In genomic region chr22:21550008-21550661, GRCh38 we compare ENCODE assay signal across 9 cellular contexts. TPM values are rescaled to one million over a fixed set of nuclear protein-coding genes. Genes with fewer than 3 reads are reported as not detected.
DNase-seq lines count a peak whose midpoint lies in the region; ATAC-seq and TF ChIP-seq lines count a peak whose summit lies in the region.
"Not testable (repeated sequence)": the region's sequence is repeated elsewhere in the genome, so short reads cannot be mapped to it uniquely, and the experiment has no call there.
"Had no signal": no experiment of that assay in that cellular context is flagged by ENCODE, and none has a peak within 500 bp of the region (broad histone marks: within the 10 kb centered on the region; RNA-seq: fewer than 3 reads in every experiment).

No MANE protein-coding gene starts in this region.

- H3K27me3 ChIP-seq in gastroesophageal sphincter; aorta (ENCODE audit: control insufficient read depth in 1 of 2, insufficient read depth in 2 of 2, low read length in 1 of 2): not testable (repeated sequence)

- TF ChIP-seq CTCF in gastroesophageal sphincter (IDR thresholded peaks at IDR 0.05) = not testable (repeated sequence)

- H3K9me3 Mint-ChIP-seq in activated CD4-positive, alpha-beta T cell treated with anti-CD3 and anti-CD28 coated beads for 36 hours (ENCODE audit: low read depth); naive B cell: not testable (repeated sequence)

- H3K9me3 ChIP-seq in gastroesophageal sphincter; aorta (ENCODE audit: control insufficient read depth, low read length): not testable (repeated sequence)

- not testable (repeated sequence) for H3K36me3 Mint-ChIP-seq in activated CD4-positive, alpha-beta T cell treated with anti-CD3 and anti-CD28 coated beads for 36 hours (ENCODE audit: low read depth); naive B cell

- intact Hi-C loops in activated CD4-positive, alpha-beta T cell treated with anti-CD3 and anti-CD28 coated beads for 36 hours (cut with DNase I, micrococcal nuclease); aorta (cut with DNase I): not testable (repeated sequence)

- POLR2A ChIA-PET in activated CD4-positive, alpha-beta T cell treated with anti-CD3 and anti-CD28 coated beads for 36 hours (lab: Charles Lee) = not testable (repeated sequence)

- not testable (repeated sequence) for H3K4me1 Mint-ChIP-seq in activated CD4-positive, alpha-beta T cell treated with anti-CD3 and anti-CD28 coated beads for 36 hours; naive B cell

- not testable (repeated sequence) for H3K27ac Mint-ChIP-seq in activated CD4-positive, alpha-beta T cell treated with anti-CD3 and anti-CD28 coated beads for 36 hours; naive B cell

- not testable (repeated sequence) for H3K27ac ChIP-seq in gastroesophageal sphincter; aorta (ENCODE audit: low read depth in 1 of 2, low read length in 2 of 2)

- CTCF ChIA-PET in activated CD4-positive, alpha-beta T cell treated with anti-CD3 and anti-CD28 coated beads for 36 hours (lab: Charles Lee) = not testable (repeated sequence)

- H3K4me3 ChIP-seq in gastroesophageal sphincter; aorta (ENCODE audit: low read length in 2 of 2): not testable (repeated sequence)

- not testable (repeated sequence) for TF ChIP-seq POLR2A in gastroesophageal sphincter (IDR thresholded peaks at IDR 0.05)

- not testable (repeated sequence) for H3K27me3 Mint-ChIP-seq in activated CD4-positive, alpha-beta T cell treated with anti-CD3 and anti-CD28 coated beads for 36 hours; naive B cell

- no CpG with 5 or more reads among the region's 60 CpGs for WGBS in gastroesophageal sphincter (ENCODE audit: low coverage in 1 of 2), 2 donors
- WGBS in aorta, 2 donors = no CpG with 5 or more reads among the region's 60 CpGs

- ATAC-seq in GM18861 (IDR thresholded peaks at IDR 0.05; ENCODE audit: unreplicated experiment) (peak; percentile 48), GM21367 (IDR thresholded peaks at IDR 0.05; ENCODE audit: unreplicated experiment) (peak; percentile 63), HG02678 (IDR thresholded peaks at IDR 0.05; ENCODE audit: unreplicated experiment) (peak; percentile 72), HG03354 (IDR thresholded peaks at IDR 0.05; ENCODE audit: poor library complexity, severe bottlenecking, unreplicated experiment) (peak; percentile 84), gastroesophageal sphincter (peak; percentile 79), naive B cell (ENCODE audit: low read depth in 2 of 2) (peak; percentile 84 to 86), aorta (ENCODE audit: low FRiP score) (peak; percentile 84)
- peak; percentile 82 for ATAC-seq in activated CD4-positive, alpha-beta T cell treated with anti-CD3 and anti-CD28 coated beads for 36 hours

- not testable (repeated sequence) for DNase-seq in activated CD4-positive, alpha-beta T cell treated with anti-CD3 and anti-CD28 coated beads for 36 hours; naive B cell; aorta

- not testable (repeated sequence) for TF ChIP-seq EP300 in gastroesophageal sphincter (IDR thresholded peaks at IDR 0.05)

- H3K4me1 ChIP-seq in gastroesophageal sphincter; aorta (ENCODE audit: control insufficient read depth in 1 of 2, insufficient read depth in 2 of 2, low read length in 2 of 2): not testable (repeated sequence)

- not testable (repeated sequence) for H3K4me3 Mint-ChIP-seq in activated CD4-positive, alpha-beta T cell treated with anti-CD3 and anti-CD28 coated beads for 36 hours; naive B cell

- H3K36me3 ChIP-seq in gastroesophageal sphincter; aorta (ENCODE audit: control insufficient read depth in 1 of 2, insufficient read depth in 2 of 2, low read length in 1 of 2): not testable (repeated sequence)

RNA-seq across cellular contexts. Expression of gene RIMBP3C, which starts 1.1 kb away (rescaled TPM):
- total RNA-seq in activated CD4-positive, alpha-beta T cell treated with anti-CD3 and anti-CD28 coated beads for 36 hours = under 1 TPM; 0.18 to 0.33 TPM
- total RNA-seq in gastroesophageal sphincter (under 1 TPM; 0.15 to 0.40 (median 0.25) TPM), aorta (under 1 TPM in 1 of 2 donors, not detected in 1; 0.32 TPM)
- polyA plus RNA-seq in naive B cell (ENCODE audit: low read depth in 6 of 6) (under 1 TPM in 2 of 6 donors, not detected in 4; 0.21 to 0.48 TPM), aorta (not detected)
- polyA plus RNA-seq: stomach had no signal

RNA-seq across cellular contexts. Expression of gene UBE2L3, which starts 17.4 kb away (rescaled TPM):
- 10 to 100 TPM; 57.3 to 75.5 TPM for total RNA-seq in activated CD4-positive, alpha-beta T cell treated with anti-CD3 and anti-CD28 coated beads for 36 hours
- total RNA-seq in gastroesophageal sphincter (10 to 100 TPM; 40.5 to 94.4 (median 60.0) TPM), aorta (10 to 100 TPM; 34.1 to 39.4 TPM)
- polyA plus RNA-seq in naive B cell (ENCODE audit: low read depth in 6 of 6) (100 to 1,000 TPM in 2 of 6 donors, 10 to 100 TPM in 4; 84.4 to 106 (median 95.3) TPM), aorta (10 to 100 TPM; 42.6 to 54.5 TPM)
